Comparison of ENCODE assay signal across 7 cellular contexts in genomic region chr20:57770401-57770800, GRCh38.
DNase-seq lines count a peak whose midpoint lies in the region; ATAC-seq, FAIRE-seq and TF ChIP-seq lines count a peak whose summit lies in the region.
"Not testable (repeated sequence)": the region's sequence is repeated elsewhere in the genome, so short reads cannot be mapped to it uniquely, and the experiment has no call there.

No MANE protein-coding gene starts in this region.

- H3K9me3 ChIP-seq in A549; mesodermal cell (ENCODE audit: control insufficient read depth, low read length); spleen: not testable (repeated sequence)

- H3K4me1 ChIP-seq in A549 (peaks cover 54% of the 10 kb centered on the region), mesodermal cell (ENCODE audit: control insufficient read depth, insufficient read depth, low read length, poor library complexity, severe bottlenecking) (peaks cover 45% of the 10 kb centered on the region)
- H3K4me1 ChIP-seq in spleen = not testable (repeated sequence)

- H3K27ac ChIP-seq in A549 (peak overlapping the region; percentile 95 to 96; a peak in 5 of 6 replicates), C4-2B (peak overlapping the region; percentile 91), mesodermal cell (ENCODE audit: low read depth, low read length, severe bottlenecking) (peak overlapping the region; percentile 67)
- H3K27ac ChIP-seq in spleen = not testable (repeated sequence)

- CTCF ChIA-PET in A549 (lab: Yijun Ruan, JAX) = interaction anchor here (0.6 to 1.6 kb wide), 4 partner anchors 10 to 415 kb away, joined by 3 to 7 read pairs (median 6); no protein-coding TSS in a partner anchor

- H3K4me3 Mint-ChIP-seq in endothelial cell (ENCODE audit: unreplicated experiment) = not testable (repeated sequence)

- POLR2A ChIA-PET in A549 (lab: Yijun Ruan, JAX) = not testable (repeated sequence)

- not testable (repeated sequence) for TF ChIP-seq RAD21 in A549 (conservative IDR thresholded peaks at IDR 0.05 in 1 of 2, IDR thresholded peaks at IDR 0.05 in 1 of 2)

- not testable (repeated sequence) for H3K27me3 ChIP-seq in spleen (replicated peaks in 1 of 7)

- not testable (repeated sequence) for H3K9me3 Mint-ChIP-seq in endothelial cell (ENCODE audit: unreplicated experiment)

- FAIRE-seq in A549 (lab: Jason Lieb, UNC) = not testable (repeated sequence)

- not testable (repeated sequence) for H3K27me3 Mint-ChIP-seq in endothelial cell (ENCODE audit: unreplicated experiment)

- not testable (repeated sequence) for H3K4me3 ChIP-seq in A549; mesodermal cell (ENCODE audit: extremely low read depth, insufficient read depth, low read length, poor library complexity, severe bottlenecking); spleen

- not testable (repeated sequence) for TF ChIP-seq CTCF in A549 (IDR thresholded peaks at IDR 0.05); C4-2B (conservative IDR thresholded peaks at IDR 0.05); endothelial cell (IDR thresholded peaks at IDR 0.05; ENCODE audit: unreplicated experiment); spleen (IDR thresholded peaks at IDR 0.05 in 8 of 11, conservative IDR thresholded peaks at IDR 0.05 in 3 of 11)

- not testable (repeated sequence) for H3K36me3 Mint-ChIP-seq in endothelial cell (ENCODE audit: low read depth, unreplicated experiment)

- H3K36me3 ChIP-seq in mesodermal cell (ENCODE audit: control insufficient read depth, insufficient read depth, low read length); spleen: not testable (repeated sequence)

- TF ChIP-seq EP300 in A549 (IDR thresholded peaks at IDR 0.05) = not testable (repeated sequence)

- 95% methylated on average over 8 of the region's 8 CpGs for WGBS in A549 (ENCODE audit: missing lambda C conversion rate)
- WGBS in mesodermal cell (ENCODE audit: insufficient coverage in 2 of 2), 2 experiments = 85 to 96% methylated on average over 4 of the region's 8 CpGs
- 87 to 96% (median 92%) methylated on average over 8 of the region's 8 CpGs for WGBS in spleen, 5 donors

- not testable (repeated sequence) for DNase-seq in A549 (ENCODE audit: low read depth in 1 of 2, low spot score in 1 of 2); endothelial cell (ENCODE audit: low spot score)
- peak; percentile 45 for DNase-seq in SIG-M5 treated with dmso at 0.1 percent for 504 hours (lab: John Stamatoyannopoulos, UW; ENCODE audit: unreplicated experiment)
- peak; percentile 41 for DNase-seq in sciatic nerve (ENCODE audit: low spot score)
- DNase-seq in spleen = peak; percentile 31

- H3K4me1 Mint-ChIP-seq in endothelial cell (ENCODE audit: unreplicated experiment) = peaks cover 41% of the 10 kb centered on the region

- not testable (repeated sequence) for ATAC-seq in A549, sciatic nerve

- peak overlapping the region; percentile 95 for H3K27ac Mint-ChIP-seq in endothelial cell (ENCODE audit: unreplicated experiment)

- not testable (repeated sequence) for H3K4me2 ChIP-seq in A549

- TF ChIP-seq POLR2A in A549 (IDR thresholded peaks at IDR 0.05; ENCODE audit: low read length); spleen (IDR thresholded peaks at IDR 0.05): not testable (repeated sequence)

- intact Hi-C loops in sciatic nerve (cut with DNase I); spleen (cut with DNase I; ENCODE audit: low total_unique reads): not testable (repeated sequence)
